1 cellular context compared by ENCODE assay signal in genomic region chr10:60353519-60354258, GRCh38.
TF ChIP-seq lines count a peak whose summit lies in the region.

No MANE protein-coding gene starts in this region.

TF ChIP-seq in K562, 482 proteins besides CTCF, POLR2A, EP300 and RAD21 (continued from another document and continues in another):
- TF ChIP-seq ZNF609 (CRISPR knock-in tag; IDR thresholded peaks at IDR 0.05; ENCODE audit: borderline replicate concordance) (no peak), SMARCA4 (IDR thresholded peaks at IDR 0.05) (peak; percentile 78), ZBTB12 (CRISPR knock-in tag; IDR thresholded peaks at IDR 0.05) (peak; percentile 83), ZNF395 (CRISPR knock-in tag; IDR thresholded peaks at IDR 0.05) (peak; percentile 97), MAFK (IDR thresholded peaks at IDR 0.05; ENCODE audit: low read length) (peak; percentile 48), JUN (IDR thresholded peaks at IDR 0.05; ENCODE audit: borderline replicate concordance, low read depth, low read length) (peak; percentile 70), JUN (CRISPR knock-in tag; IDR thresholded peaks at IDR 0.05; ENCODE audit: borderline replicate concordance) (no peak), ZNF175 (CRISPR knock-in tag; IDR thresholded peaks at IDR 0.05; ENCODE audit: low read depth) (peak; percentile 83; the same call in 1 of the 2 replicates), POLR2AphosphoS5 (IDR thresholded peaks at IDR 0.05; ENCODE audit: control insufficient read depth, insufficient read depth, low read depth, low read length) (0 out of 2 replicates have a peak, but pooled peaks have one; percentile 11), RBFOX2 (IDR thresholded peaks at IDR 0.05; ENCODE audit: low read depth, low read length) (peak; percentile 37; the same call in 1 of the 2 replicates), TRIM28 (IDR thresholded peaks at IDR 0.05) (0 out of 2 replicates have a peak, but pooled peaks have one; percentile 46), CBX3 (IDR thresholded peaks at IDR 0.05; ENCODE audit: borderline replicate concordance in 1 of 2, low read length in 2 of 2) (peak in 1 of 2 experiments; percentile 69; a peak in 2 of 3 replicates), KAT8 (IDR thresholded peaks at IDR 0.05; ENCODE audit: low read depth) (peak; percentile 25; the same call in 1 of the 2 replicates), MAFG (tag; conservative IDR thresholded peaks at IDR 0.05) (peak; percentile 58), NFIC (IDR thresholded peaks at IDR 0.05) (peak; percentile 88), MTA3 (IDR thresholded peaks at IDR 0.05; ENCODE audit: borderline replicate concordance) (peak; percentile 74; the same call in 1 of the 2 replicates), SPI1 (IDR thresholded peaks at IDR 0.05; ENCODE audit: borderline replicate concordance, low read depth, low read length) (peak; percentile 24; the same call in 1 of the 2 replicates), EHMT2 (IDR thresholded peaks at IDR 0.05) (peak; percentile 71), CBX1 (IDR thresholded peaks at IDR 0.05; ENCODE audit: low read depth) (no peak), ZNF354B (CRISPR knock-in tag; IDR thresholded peaks at IDR 0.05) (peak; percentile 63; the same call in 1 of the 2 replicates), ZNF764 (CRISPR knock-in tag; IDR thresholded peaks at IDR 0.05; ENCODE audit: low read depth) (no peak), DDX20 (tag; IDR thresholded peaks at IDR 0.05; ENCODE audit: low read depth) (peak; percentile 23; the same call in 1 of the 2 replicates), E2F6 (IDR thresholded peaks at IDR 0.05; ENCODE audit: borderline replicate concordance in 1 of 2, extremely low read depth in 1 of 2, insufficient read depth in 1 of 2, insufficient read length in 1 of 2, low read depth in 1 of 2, low read length in 1 of 2, poor library complexity in 1 of 2, severe bottlenecking in 1 of 2) (peak; percentile 86 to 87), HIVEP1 (CRISPR knock-in tag; IDR thresholded peaks at IDR 0.05) (no peak; the same call in 1 of the 2 replicates), PTRF (tag; IDR thresholded peaks at IDR 0.05) (peak; percentile 80), XRCC3 (IDR thresholded peaks at IDR 0.05) (no peak), E2F3 (CRISPR knock-in tag; IDR thresholded peaks at IDR 0.05) (peak; percentile 57; the same call in 1 of the 2 replicates), E2F5 (CRISPR knock-in tag; IDR thresholded peaks at IDR 0.05) (no peak), LEF1 (IDR thresholded peaks at IDR 0.05) (peak; percentile 92), PKNOX1 (IDR thresholded peaks at IDR 0.05) (peak; percentile 26; the same call in 1 of the 2 replicates), JUND (IDR thresholded peaks at IDR 0.05; ENCODE audit: borderline replicate concordance, low read depth, low read length) (peak; percentile 83; the same call in 1 of the 2 replicates), JUND (tag; IDR thresholded peaks at IDR 0.05; ENCODE audit: borderline replicate concordance, low read depth, low read length) (peak; percentile 94; the same call in 2 of the 3 replicates), BHLHE40 (IDR thresholded peaks at IDR 0.05; ENCODE audit: low read length) (peak; percentile 98), CREB3 (tag; conservative IDR thresholded peaks at IDR 0.05; ENCODE audit: low read depth) (peak; percentile 95), ZNF511 (CRISPR knock-in tag; IDR thresholded peaks at IDR 0.05) (peak; percentile 47; the same call in 1 of the 2 replicates), CBFA2T2 (conservative IDR thresholded peaks at IDR 0.05) (peak; percentile 40), E2F1 (CRISPR knock-in tag; IDR thresholded peaks at IDR 0.05) (no peak), MBD2 (IDR thresholded peaks at IDR 0.05; ENCODE audit: borderline replicate concordance, low read depth) (no peak), ZKSCAN3 (CRISPR knock-in tag; IDR thresholded peaks at IDR 0.05) (no peak), PRDM10 (IDR thresholded peaks at IDR 0.05; ENCODE audit: partially characterized antibody) (peak; percentile 70), TFE3 (CRISPR knock-in tag; IDR thresholded peaks at IDR 0.05) (no peak)
